In the genomic region with DNA sequence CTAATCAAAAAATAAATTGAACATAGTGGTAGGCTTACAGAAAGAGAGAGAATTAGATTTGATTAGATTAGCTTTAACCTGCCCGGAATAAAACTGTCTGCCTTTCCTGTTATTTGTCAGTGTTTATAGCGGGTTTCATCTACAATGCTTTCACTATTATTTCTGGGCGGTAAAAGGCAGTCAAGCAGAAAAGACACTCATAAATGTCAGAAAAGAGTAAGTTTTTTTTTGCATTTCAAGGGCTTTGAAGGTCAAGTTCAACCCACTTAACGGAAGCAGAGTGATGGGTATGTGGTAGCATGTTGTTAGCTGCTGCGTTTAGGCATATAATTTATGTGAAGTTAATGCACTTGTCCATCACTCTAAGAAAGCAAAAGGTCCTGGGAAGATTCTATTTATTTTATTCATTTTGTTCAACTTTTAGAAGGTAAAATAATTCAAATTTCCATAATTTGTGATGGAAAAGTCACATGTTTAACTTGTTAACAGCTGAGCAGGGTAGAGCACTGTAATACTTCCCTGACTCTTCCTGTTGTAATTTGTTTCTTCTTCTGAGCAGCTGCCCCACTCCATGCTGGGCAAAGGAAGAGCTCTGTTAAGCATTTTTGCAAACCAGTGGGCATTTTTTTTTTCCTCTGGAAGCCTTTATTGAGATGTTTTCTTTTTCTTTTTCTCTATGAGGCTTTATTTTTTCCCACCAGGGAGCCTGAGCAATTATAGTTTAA, we compare ENCODE assay signal across 9 cellular contexts.
A peak's percentile ranks its signal among the peaks of the same experiment; 100 is the strongest.
DNase-seq lines count a peak whose midpoint lies in the region; ATAC-seq and TF ChIP-seq lines count a peak whose summit lies in the region.
"Had no signal": no experiment of that assay in that cellular context is flagged by ENCODE, and none has a peak within 500 bp of the region (broad histone marks: within the 10 kb centered on the region; RNA-seq: fewer than 3 reads in every experiment).

No MANE protein-coding gene starts in this region.

- peak; percentile 27 for DNase-seq in GM12864 (ENCODE audit: low read depth)
- no peak for DNase-seq in activated CD4-positive, alpha-beta memory T cell treated with anti-CD3 and anti-CD28 coated beads for 36 hours
- no peak for DNase-seq in psoas muscle
- no peak for DNase-seq in NCI-H1694 (lab: John Stamatoyannopoulos, UW)
- DNase-seq in cardiac septum (ENCODE audit: low spot score): no peak
- no peak for DNase-seq in omental fat pad (ENCODE audit: low spot score)
- DNase-seq: stimulated activated CD8-positive, alpha-beta memory T cell treated with anti-CD3 and anti-CD28 coated beads, Interleukin-4, amount 100 ng/mL, for 48 hours had no signal

- H3K4me1 Mint-ChIP-seq in activated CD4-positive, alpha-beta memory T cell treated with anti-CD3 and anti-CD28 coated beads for 36 hours (ENCODE audit: low read depth): peaks cover 67% of the 10 kb centered on the region

- no peaks in the 10 kb centered on the region for H3K27me3 ChIP-seq in psoas muscle (ENCODE audit: insufficient read depth in 3 of 3, low read length in 2 of 3)

- 67 to 71% (median 69%) methylated on average over 5 of the region's 5 CpGs for WGBS in psoas muscle, 3 donors

- no peaks in the 10 kb centered on the region for H3K9me3 Mint-ChIP-seq in activated CD4-positive, alpha-beta memory T cell treated with anti-CD3 and anti-CD28 coated beads for 36 hours

- peak overlapping the region; percentile 50 for H3K4me3 Mint-ChIP-seq in activated CD4-positive, alpha-beta memory T cell treated with anti-CD3 and anti-CD28 coated beads for 36 hours

- CTCF ChIA-PET in activated CD4-positive, alpha-beta memory T cell treated with anti-CD3 and anti-CD28 coated beads for 36 hours (lab: Charles Lee): interaction anchor here (0.8 kb wide), 1 partner anchor 141 kb away, joined by 3 read pairs; no protein-coding TSS in a partner anchor

- H3K36me3 ChIP-seq in psoas muscle (ENCODE audit: insufficient read depth in 1 of 2, low read depth in 1 of 2): no peaks in the 10 kb centered on the region

- intact Hi-C loops in activated CD4-positive, alpha-beta memory T cell treated with anti-CD3 and anti-CD28 coated beads for 36 hours (cut with micrococcal nuclease): loop anchor here (1.0 to 10.0 kb wide), 5 partner anchors 27 to 1140 kb away; no protein-coding TSS in a partner anchor
- intact Hi-C loops in psoas muscle (cut with DNase I): no loop called here
- intact Hi-C loops in cardiac septum (cut with DNase I): no loop called here

- POLR2A ChIA-PET in activated CD4-positive, alpha-beta memory T cell treated with anti-CD3 and anti-CD28 coated beads for 36 hours (lab: Charles Lee): interaction anchor here (0.7 to 1.3 kb wide), 2 partner anchors 203 to 1684 kb away, joined by 3 read pairs; partner anchors contain the start of gene FUBP1

- H3K27me3 Mint-ChIP-seq in activated CD4-positive, alpha-beta memory T cell treated with anti-CD3 and anti-CD28 coated beads for 36 hours: no peaks in the 10 kb centered on the region

- peak overlapping the region; percentile 47 for H3K27ac Mint-ChIP-seq in activated CD4-positive, alpha-beta memory T cell treated with anti-CD3 and anti-CD28 coated beads for 36 hours

- no peaks in the 10 kb centered on the region for H3K36me3 Mint-ChIP-seq in activated CD4-positive, alpha-beta memory T cell treated with anti-CD3 and anti-CD28 coated beads for 36 hours

- TF ChIP-seq CTCF in GM12864 (IDR thresholded peaks at IDR 0.05; ENCODE audit: low read depth, low read length, missing control alignments) (no peak), psoas muscle (IDR thresholded peaks at IDR 0.05) (no peak), omental fat pad (IDR thresholded peaks at IDR 0.05) (no peak)

- no peaks in the 10 kb centered on the region for H3K4me1 ChIP-seq in psoas muscle

- no peak overlapping the region for H3K27ac ChIP-seq in psoas muscle

- H3K4me3 ChIP-seq in GM12864 (ENCODE audit: low read depth, low read length): no peak overlapping the region
- no peak overlapping the region for H3K4me3 ChIP-seq in psoas muscle

- ATAC-seq in GM19438 (IDR thresholded peaks at IDR 0.05; ENCODE audit: low read depth, unreplicated experiment) (peak; percentile 78), HG03108 (IDR thresholded peaks at IDR 0.05; ENCODE audit: unreplicated experiment) (peak; percentile 60), psoas muscle (no peak), omental fat pad (ENCODE audit: low FRiP score) (no peak)

- no peaks in the 10 kb centered on the region for H3K9me3 ChIP-seq in psoas muscle

Comparison
In these comparisons a context has a peak if more than half of its experiments do, and no peak if none do; other contexts are left out.
1. ATAC-seq: peak in GM19438 (single experiment) and HG03108 (single experiment); none in psoas muscle (0 of 4) and omental fat pad (single experiment).